Comparison of ENCODE assay signal across 8 cellular contexts in genomic region chr6:140485740-140486467, GRCh38.
DNase-seq lines count a peak whose midpoint lies in the region; ATAC-seq, FAIRE-seq and TF ChIP-seq lines count a peak whose summit lies in the region.

No MANE protein-coding gene starts in this region.

- H3K27ac ChIP-seq in GM12878 (ENCODE audit: control insufficient read depth, insufficient read depth) = no peak overlapping the region
- peak overlapping the region in 2 of 4 donors; percentile 30 to 33 for H3K27ac ChIP-seq in pancreas
- no peak overlapping the region for H3K27ac ChIP-seq in HepG2 (ENCODE audit: extremely low read length, insufficient read depth, low read length)

- H3K79me2 ChIP-seq in GM12878 (ENCODE audit: control insufficient read depth, insufficient read depth, low read length) (no peaks in the 10 kb centered on the region), HepG2 (ENCODE audit: insufficient read depth, low read length) (no peaks in the 10 kb centered on the region)

- RAD21 ChIA-PET in GM12878 (lab: Charles Lee; ENCODE audit: unreplicated experiment) = interaction anchor here (0.8 kb wide), 1 partner anchor 52 kb away, joined by 3 read pairs; no protein-coding TSS in a partner anchor

- no peak for TF ChIP-seq RAD21 in GM12878 (IDR thresholded peaks at IDR 0.05; ENCODE audit: insufficient read depth, low read depth, low read length)
- no peak for TF ChIP-seq RAD21 in HepG2 (CRISPR knock-in tag; IDR thresholded peaks at IDR 0.05)

- intact Hi-C loops in GM12878 (cut with micrococcal nuclease; ENCODE audit: unreplicated experiment) = no loop called here
- intact Hi-C loops in pancreas (cut with DNase I) = no loop called here
- intact Hi-C loops in HepG2 (cut with micrococcal nuclease; ENCODE audit: unreplicated experiment) = no loop called here

- FAIRE-seq in GM12892 (lab: Jason Lieb, UNC) (peak; percentile 67), GM12878 (lab: Jason Lieb, UNC) (peak; percentile 49), pancreas (lab: Jason Lieb, UNC) (peak; percentile 90), HepG2 (lab: Jason Lieb, UNC) (no peak)

- ATAC-seq in GM12878 (peak; percentile 80), pancreas (peak; percentile 67 to 96 (median 80)), HepG2 (no peak), GM18502 (IDR thresholded peaks at IDR 0.05; ENCODE audit: poor library complexity, unreplicated experiment) (no peak)

- H4K20me1 ChIP-seq in GM12878 (ENCODE audit: control insufficient read depth, insufficient read depth) = no peaks in the 10 kb centered on the region
- H4K20me1 ChIP-seq in HepG2 (ENCODE audit: insufficient read depth, low read length) = no peaks in the 10 kb centered on the region

- TF ChIP-seq CTCF in GM12878 (IDR thresholded peaks at IDR 0.05 in 2 of 3, conservative IDR thresholded peaks at IDR 0.05 in 1 of 3; ENCODE audit: control insufficient read depth in 2 of 3, extremely low read depth in 1 of 3, insufficient read depth in 1 of 3, low read depth in 3 of 3, low read length in 3 of 3) = no peak
- TF ChIP-seq CTCF in pancreas (IDR thresholded peaks at IDR 0.05) = no peak
- no peak for TF ChIP-seq CTCF in HepG2 (CRISPR knock-in tag; IDR thresholded peaks at IDR 0.05)

- no peak for TF ChIP-seq EP300 in GM12878 (IDR thresholded peaks at IDR 0.05; ENCODE audit: borderline replicate concordance in 1 of 2, control insufficient read depth in 1 of 2, low read depth in 2 of 2, low read length in 2 of 2)
- no peak for TF ChIP-seq EP300 in HepG2 (IDR thresholded peaks at IDR 0.05; ENCODE audit: low read depth in 2 of 2, low read length in 2 of 2)
- no peak for TF ChIP-seq EP300 in HepG2 (CRISPR knock-in tag; IDR thresholded peaks at IDR 0.05; ENCODE audit: borderline replicate concordance)

- H2AFZ ChIP-seq in GM12878 (ENCODE audit: control insufficient read depth, low read depth, low read length) = no peak overlapping the region
- H2AFZ ChIP-seq in HepG2 (ENCODE audit: low read length) = no peak overlapping the region

- no peak for TF ChIP-seq POLR2A in GM12892 (IDR thresholded peaks at IDR 0.05; ENCODE audit: low read depth, low read length)
- no peak for TF ChIP-seq POLR2A in GM12878 (IDR thresholded peaks at IDR 0.05; ENCODE audit: low read depth, low read length)
- no peak for TF ChIP-seq POLR2A in HepG2 (IDR thresholded peaks at IDR 0.05; ENCODE audit: insufficient read depth in 1 of 2, low read depth in 2 of 2, low read length in 2 of 2)

- CTCF ChIA-PET in GM12878 (lab: Yijun Ruan, JAX) (no interaction called here), HepG2 (lab: Yijun Ruan, JAX; ENCODE audit: low intra/inter-chr PET ratio, low total read pairs) (no interaction called here)

- SMC1A ChIA-PET in GM12878 (lab: Charles Lee; ENCODE audit: uncharacterized antibody, unreplicated experiment) = interaction anchor here (0.5 to 1.2 kb wide), 2 partner anchors 8 to 9 kb away, joined by 3 read pairs; no protein-coding TSS in a partner anchor

- DNase-seq in GM12892 (ENCODE audit: insufficient read length) (no peak), HK-2 (ENCODE audit: unreplicated experiment) (peak; percentile 25), GM12878 (ENCODE audit: low read depth, low spot score) (peak; percentile 9), pancreas (peak in 2 of 6 donors; percentile 10 to 38), NCI-H446 treated with DMSO at 0.1 percent for 48 hours (lab: John Stamatoyannopoulos, UW) (no peak), HepG2 (ENCODE audit: low spot score) (no peak)
- DNase-seq in activated naive CD4-positive, alpha-beta T cell (lab: John Stamatoyannopoulos, UW) = no peak

- H3K4me2 ChIP-seq in GM12878 (ENCODE audit: control insufficient read depth, insufficient read depth) = no peak overlapping the region
- no peak overlapping the region for H3K4me2 ChIP-seq in HepG2 (ENCODE audit: low read depth, low read length)

- BruUV-seq in GM12878 (replicated peaks; lab: Mats Ljungman, UMichigan) (no TSS peak), HepG2 (replicated peaks; lab: Mats Ljungman, UMichigan) (no TSS peak)

- H3K9me3 ChIP-seq in GM12878 (replicated peaks; ENCODE audit: control insufficient read depth, insufficient read depth, low read length) (no peaks in the 10 kb centered on the region), pancreas (no peaks in the 10 kb centered on the region), HepG2 (ENCODE audit: low read length) (peaks cover 33% of the 10 kb centered on the region)

- 23% methylated on average over 7 of the region's 7 CpGs for WGBS in GM12878 (ENCODE audit: insufficient coverage, insufficient replicate concordance, low lambda C conversion rate, missing lambda C conversion rate)
- 38 to 49% methylated on average over 7 of the region's 7 CpGs for WGBS in pancreas, 2 donors
- under 1% methylated on average over 7 of the region's 7 CpGs for WGBS in HepG2 (ENCODE audit: low lambda C conversion rate)

- H3K4me1 ChIP-seq in GM12878 (ENCODE audit: control insufficient read depth, insufficient read depth, low read length) = no peaks in the 10 kb centered on the region
- H3K4me1 ChIP-seq in pancreas = no peaks in the 10 kb centered on the region
- no peaks in the 10 kb centered on the region for H3K4me1 ChIP-seq in HepG2 (ENCODE audit: insufficient read depth, low read length)

- H3K9ac ChIP-seq in GM12878 (ENCODE audit: control insufficient read depth, insufficient read depth, low read length) (no peak overlapping the region), HepG2 (ENCODE audit: insufficient read depth, low read depth, low read length) (no peak overlapping the region)

- in situ Hi-C loops in GM12878 (cut with MboI) = no loop called here
- in situ Hi-C loops in HepG2 (cut with HindIII; ENCODE audit: extremely low pct_ligation_motif_present, low pct_unique_long_range_greater_than_20kb) = no loop called here

- POLR2A ChIA-PET in GM12878 (lab: Charles Lee) (no interaction called here), HepG2 (lab: Yijun Ruan, JAX) (no interaction called here)

- no peak overlapping the region for H3K4me3 ChIP-seq in GM12878
- no peak overlapping the region for H3K4me3 ChIP-seq in pancreas
- no peak overlapping the region for H3K4me3 ChIP-seq in HepG2 (replicated peaks in 1 of 3; ENCODE audit: insufficient read depth in 1 of 3, low read depth in 2 of 3, low read length in 3 of 3)

- H3K27me3 ChIP-seq in GM12878 (replicated peaks in 1 of 2; ENCODE audit: control insufficient read depth in 2 of 2, insufficient read depth in 2 of 2, low read length in 1 of 2) = no peaks in the 10 kb centered on the region
- H3K27me3 ChIP-seq in pancreas = no peaks in the 10 kb centered on the region
- H3K27me3 ChIP-seq in HepG2 (ENCODE audit: control insufficient read depth in 1 of 2, insufficient read depth in 2 of 2, low read length in 2 of 2) = no peaks in the 10 kb centered on the region

- H3K36me3 ChIP-seq in GM12878 (ENCODE audit: control insufficient read depth in 2 of 2, insufficient read depth in 2 of 2, low read length in 1 of 2) = no peaks in the 10 kb centered on the region
- no peaks in the 10 kb centered on the region for H3K36me3 ChIP-seq in pancreas
- H3K36me3 ChIP-seq in HepG2 (replicated peaks in 1 of 2; ENCODE audit: control insufficient read depth in 1 of 2, insufficient read depth in 2 of 2, low read length in 2 of 2) = no peaks in the 10 kb centered on the region

TF ChIP-seq in GM12878, 131 proteins besides CTCF, POLR2A, EP300 and RAD21 (continues in another document):
- TF ChIP-seq JUNB (IDR thresholded peaks at IDR 0.05) (peak; percentile 53), IKZF2 (IDR thresholded peaks at IDR 0.05) (peak; percentile 46 to 64; a peak in 2 of 4 replicates), EGR1 (IDR thresholded peaks at IDR 0.05; ENCODE audit: borderline replicate concordance in 1 of 2, low read depth in 2 of 2, low read length in 2 of 2) (peak in 1 of 2 experiments; percentile 54; a peak in 1 of 3 replicates), DPF2 (IDR thresholded peaks at IDR 0.05) (peak; percentile 75; the same call in 1 of the 2 replicates), TBL1XR1 (IDR thresholded peaks at IDR 0.05; ENCODE audit: low read depth, low read length) (no peak), EZH2 (IDR thresholded peaks at IDR 0.05; ENCODE audit: borderline replicate concordance, control insufficient read depth, low read depth, low read length) (no peak)
- TF ChIP-seq, protein P1, sequence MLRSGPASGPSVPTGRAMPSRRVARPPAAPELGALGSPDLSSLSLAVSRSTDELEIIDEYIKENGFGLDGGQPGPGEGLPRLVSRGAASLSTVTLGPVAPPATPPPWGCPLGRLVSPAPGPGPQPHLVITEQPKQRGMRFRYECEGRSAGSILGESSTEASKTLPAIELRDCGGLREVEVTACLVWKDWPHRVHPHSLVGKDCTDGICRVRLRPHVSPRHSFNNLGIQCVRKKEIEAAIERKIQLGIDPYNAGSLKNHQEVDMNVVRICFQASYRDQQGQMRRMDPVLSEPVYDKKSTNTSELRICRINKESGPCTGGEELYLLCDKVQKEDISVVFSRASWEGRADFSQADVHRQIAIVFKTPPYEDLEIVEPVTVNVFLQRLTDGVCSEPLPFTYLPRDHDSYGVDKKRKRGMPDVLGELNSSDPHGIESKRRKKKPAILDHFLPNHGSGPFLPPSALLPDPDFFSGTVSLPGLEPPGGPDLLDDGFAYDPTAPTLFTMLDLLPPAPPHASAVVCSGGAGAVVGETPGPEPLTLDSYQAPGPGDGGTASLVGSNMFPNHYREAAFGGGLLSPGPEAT (IDR thresholded peaks at IDR 0.05; ENCODE audit: low read depth) = peak; percentile 29; the same call in 1 of the 2 replicates

TF ChIP-seq in HepG2, 621 proteins besides CTCF, POLR2A, EP300 and RAD21:
- TF ChIP-seq ISL2 (CRISPR knock-in tag; IDR thresholded peaks at IDR 0.05) = no peak

Comparison
In these comparisons a context has a peak if more than half of its experiments do, and no peak if none do; other contexts are left out.
1. DNase-seq: peak in HK-2 (single experiment) and GM12878 (single experiment); none in GM12892 (single experiment), NCI-H446 treated with DMSO at 0.1 percent for 48 hours (single experiment), HepG2 (single experiment) and activated naive CD4-positive, alpha-beta T cell (0 of 4).
2. ATAC-seq: peak in GM12878 (single experiment) and pancreas (4 of 4); none in HepG2 (single experiment) and GM18502 (single experiment).